Comparison of ENCODE assay signal across 1 cellular context in genomic region chr11:66567787-66568123, GRCh38.
TF ChIP-seq lines count a peak whose summit lies in the region.

No MANE protein-coding gene starts in this region.

TF ChIP-seq in IMR-90, 13 proteins besides CTCF, POLR2A, EP300 and RAD21:
- TF ChIP-seq ELK1 (IDR thresholded peaks at IDR 0.05; ENCODE audit: borderline replicate concordance, low read depth, low read length) (no peak), MAZ (IDR thresholded peaks at IDR 0.05; ENCODE audit: borderline replicate concordance, low read depth, low read length) (no peak), CHD1 (IDR thresholded peaks at IDR 0.05; ENCODE audit: low read depth, low read length) (no peak), SMC3 (IDR thresholded peaks at IDR 0.05; ENCODE audit: low read depth, low read length) (no peak), RCOR1 (IDR thresholded peaks at IDR 0.05; ENCODE audit: insufficient replicate concordance, low read length) (no peak)
- TF ChIP-seq, protein P1, sequence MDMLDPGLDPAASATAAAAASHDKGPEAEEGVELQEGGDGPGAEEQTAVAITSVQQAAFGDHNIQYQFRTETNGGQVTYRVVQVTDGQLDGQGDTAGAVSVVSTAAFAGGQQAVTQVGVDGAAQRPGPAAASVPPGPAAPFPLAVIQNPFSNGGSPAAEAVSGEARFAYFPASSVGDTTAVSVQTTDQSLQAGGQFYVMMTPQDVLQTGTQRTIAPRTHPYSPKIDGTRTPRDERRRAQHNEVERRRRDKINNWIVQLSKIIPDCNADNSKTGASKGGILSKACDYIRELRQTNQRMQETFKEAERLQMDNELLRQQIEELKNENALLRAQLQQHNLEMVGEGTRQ (IDR thresholded peaks at IDR 0.05; ENCODE audit: low read depth, low read length), result no peak
